2 cellular contexts compared by ENCODE assay signal in genomic region chr1:8166436-8166835, GRCh38.
TF ChIP-seq lines count a peak whose summit lies in the region.

No MANE protein-coding gene starts in this region.

TF ChIP-seq in HCT116, 20 proteins besides CTCF, POLR2A, EP300 and RAD21:
- TF ChIP-seq SIN3A (IDR thresholded peaks at IDR 0.05; ENCODE audit: low read depth) (no peak), POLR2AphosphoS5 (IDR thresholded peaks at IDR 0.05; ENCODE audit: low read depth, low read length) (peak; percentile 22)

TF ChIP-seq in GM12878, 131 proteins besides CTCF, POLR2A, EP300 and RAD21:
- TF ChIP-seq MTA3 (IDR thresholded peaks at IDR 0.05; ENCODE audit: borderline replicate concordance, low read length) (no peak), CEBPZ (IDR thresholded peaks at IDR 0.05; ENCODE audit: low read depth, low read length) (no peak), CHD2 (IDR thresholded peaks at IDR 0.05; ENCODE audit: borderline replicate concordance, low read depth, low read length) (no peak), HDAC6 (IDR thresholded peaks at IDR 0.05; ENCODE audit: unreplicated experiment) (no peak), RELA (IDR thresholded peaks at IDR 0.05; ENCODE audit: borderline replicate concordance, partially characterized antibody) (no peak), CEBPB (IDR thresholded peaks at IDR 0.05; ENCODE audit: borderline replicate concordance in 1 of 2, low read depth in 2 of 2, low read length in 2 of 2) (no peak), NR2C2 (IDR thresholded peaks at IDR 0.05; ENCODE audit: borderline replicate concordance, control insufficient read depth, insufficient read length, low read depth) (no peak), BCLAF1 (IDR thresholded peaks at IDR 0.05) (no peak), ZNF592 (IDR thresholded peaks at IDR 0.05) (no peak), CREB1 (IDR thresholded peaks at IDR 0.05; ENCODE audit: low read depth) (no peak), SMAD1 (IDR thresholded peaks at IDR 0.05; ENCODE audit: low read depth, partially characterized antibody) (no peak), USF2 (IDR thresholded peaks at IDR 0.05; ENCODE audit: borderline replicate concordance, low read depth, low read length) (no peak), MAX (IDR thresholded peaks at IDR 0.05; ENCODE audit: low read depth, low read length) (no peak), USF1 (IDR thresholded peaks at IDR 0.05; ENCODE audit: borderline replicate concordance, extremely low read length, insufficient read depth, low read depth, low read length) (no peak)
